ENCODE assay signal across 1 cellular context in genomic region chr19:37778613-37779138, GRCh38.
A peak's percentile ranks its signal among the peaks of the same experiment; 100 is the strongest.
TF ChIP-seq lines count a peak whose summit lies in the region.

No MANE protein-coding gene starts in this region.

TF ChIP-seq in HepG2, 621 proteins besides CTCF, POLR2A, EP300 and RAD21 (continued from another document):
- TF ChIP-seq ZNF318 (CRISPR knock-in tag; IDR thresholded peaks at IDR 0.05) (no peak), CENPBD1 (CRISPR knock-in tag; IDR thresholded peaks at IDR 0.05; ENCODE audit: borderline replicate concordance, low read depth) (no peak), ZBTB10 (CRISPR knock-in tag; IDR thresholded peaks at IDR 0.05; ENCODE audit: borderline replicate concordance) (no peak), ZNF275 (CRISPR knock-in tag; IDR thresholded peaks at IDR 0.05; ENCODE audit: borderline replicate concordance) (0 out of 2 replicates have a peak, but pooled peaks have one; percentile 40)
